12 cellular contexts compared by ENCODE assay signal in genomic region chr1:44594353-44594752, GRCh38.
DNase-seq lines count a peak whose midpoint lies in the region; ATAC-seq and TF ChIP-seq lines count a peak whose summit lies in the region.
"Had no signal": no experiment of that assay in that cellular context is flagged by ENCODE, and none has a peak within 500 bp of the region (broad histone marks: within the 10 kb centered on the region; RNA-seq: fewer than 3 reads in every experiment).

No MANE protein-coding gene starts in this region.

- no TSS peak for BruUV-seq in Caco-2 (replicated peaks; lab: Mats Ljungman, UMichigan)

- H3K79me2 ChIP-seq in GM23338 (replicated peaks; ENCODE audit: insufficient read depth) = no peaks in the 10 kb centered on the region
- no peaks in the 10 kb centered on the region for H3K79me2 ChIP-seq in GM23248 (ENCODE audit: insufficient read depth)

- no peak overlapping the region for H3K27ac ChIP-seq in GM23338 (ENCODE audit: low read depth)
- H3K27ac ChIP-seq in angular gyrus (ENCODE audit: low read depth, low read length) = peak overlapping the region; percentile 94
- peak overlapping the region; percentile 88 for H3K27ac ChIP-seq in layer of hippocampus (ENCODE audit: low read depth, low read length)
- H3K27ac ChIP-seq in GM23248 = no peak overlapping the region
- H3K27ac ChIP-seq: HL-60, SJSA1 had no signal

- TF ChIP-seq CTCF in GM23338 (conservative IDR thresholded peaks at IDR 0.05; ENCODE audit: low read depth in 2 of 2) (no peak), progenitor cell of endocrine pancreas (IDR thresholded peaks at IDR 0.05; ENCODE audit: unreplicated experiment) (no peak), Caco-2 (IDR thresholded peaks at IDR 0.05; ENCODE audit: insufficient read depth in 1 of 2, low read depth in 1 of 2, low read length in 1 of 2, severe bottlenecking in 1 of 2, unreplicated experiment in 1 of 2) (no peak)

- H3K27me3 ChIP-seq in GM23338 (ENCODE audit: insufficient read depth) (no peaks in the 10 kb centered on the region), layer of hippocampus (ENCODE audit: control insufficient read depth, insufficient read depth, low read length) (no peaks in the 10 kb centered on the region), Caco-2 (replicated peaks; ENCODE audit: control insufficient read depth, insufficient read depth, low read length) (no peaks in the 10 kb centered on the region), GM23248 (replicated peaks; ENCODE audit: insufficient read depth) (peaks cover 17% of the 10 kb centered on the region)

- no peak overlapping the region for H3K4me3 Mint-ChIP-seq in GM23338
- H3K4me3 Mint-ChIP-seq in progenitor cell of endocrine pancreas (ENCODE audit: low read depth) = no peak overlapping the region
- no peak overlapping the region for H3K4me3 Mint-ChIP-seq in Caco-2 (ENCODE audit: unreplicated experiment)
- no peak overlapping the region for H3K4me3 Mint-ChIP-seq in activated T-cell treated with anti-CD3 and anti-CD28 coated beads, Interleukin-2, amount 50 U/mL, for 24 hours

- CTCF ChIA-PET in Caco-2 (lab: Charles Lee) = interaction anchor here (0.7 to 1.7 kb wide), 5 partner anchors 10 to 377 kb away, joined by 4 to 11 read pairs (median 5); no protein-coding TSS in a partner anchor

- H3K9me3 ChIP-seq in Caco-2 (no peaks in the 10 kb centered on the region), GM23248 (ENCODE audit: low read depth) (no peaks in the 10 kb centered on the region)
- H3K9me3 ChIP-seq: SJSA1 had no signal

- H3K4me3 ChIP-seq in GM23338 (no peak overlapping the region), Caco-2 (ENCODE audit: low read depth, low read length) (no peak overlapping the region), GM23248 (no peak overlapping the region)
- H3K4me3 ChIP-seq: SJSA1 had no signal

- POLR2A ChIA-PET in Caco-2 (lab: Charles Lee) = no interaction called here

- H3K27me3 Mint-ChIP-seq in GM23338 (ENCODE audit: insufficient read depth, low read depth, poor library complexity) (peaks cover 8% of the 10 kb centered on the region), progenitor cell of endocrine pancreas (peaks cover 32% of the 10 kb centered on the region), Caco-2 (ENCODE audit: insufficient read depth, unreplicated experiment) (peaks cover 7% of the 10 kb centered on the region)
- H3K27me3 Mint-ChIP-seq in activated T-cell treated with anti-CD3 and anti-CD28 coated beads, Interleukin-2, amount 50 U/mL, for 24 hours = peaks cover 2% of the 10 kb centered on the region

- H3K4me2 ChIP-seq in GM23338 (peak overlapping the region; percentile 15; the same call in 1 of the 2 replicates), GM23248 (ENCODE audit: unreplicated experiment) (no peak overlapping the region)

- in situ Hi-C loops in GM23248 (cut with MboI) = loop anchor here (5.0 to 10.0 kb wide), 2 partner anchors 222 to 370 kb away; no protein-coding TSS in a partner anchor

- H3K4me1 Mint-ChIP-seq in GM23338 (peaks cover 28% of the 10 kb centered on the region), progenitor cell of endocrine pancreas (ENCODE audit: low read depth) (peaks cover 3% of the 10 kb centered on the region), Caco-2 (ENCODE audit: low read depth, unreplicated experiment) (no peaks in the 10 kb centered on the region)
- no peaks in the 10 kb centered on the region for H3K4me1 Mint-ChIP-seq in activated T-cell treated with anti-CD3 and anti-CD28 coated beads, Interleukin-2, amount 50 U/mL, for 24 hours (ENCODE audit: low read depth)

- H3K27ac Mint-ChIP-seq in GM23338 (0 out of 2 replicates have a peak overlapping the region, but pooled peaks have one; percentile 45), progenitor cell of endocrine pancreas (peak overlapping the region; percentile 67), Caco-2 (ENCODE audit: unreplicated experiment) (no peak overlapping the region)
- no peak overlapping the region for H3K27ac Mint-ChIP-seq in activated T-cell treated with anti-CD3 and anti-CD28 coated beads, Interleukin-2, amount 50 U/mL, for 24 hours

- H3K36me3 ChIP-seq in GM23338 (ENCODE audit: insufficient read depth) (no peaks in the 10 kb centered on the region), Caco-2 (ENCODE audit: control insufficient read depth, insufficient read depth, low read length) (no peaks in the 10 kb centered on the region; the same call in 1 of the 2 replicates), GM23248 (ENCODE audit: low read depth) (no peaks in the 10 kb centered on the region)
- H3K36me3 ChIP-seq: SJSA1 had no signal

- H2AFZ ChIP-seq in GM23338 (no peak overlapping the region), GM23248 (no peak overlapping the region)

- ATAC-seq in GM23338 = no peak

- H3K9me2 ChIP-seq in GM23338 (ENCODE audit: insufficient read depth) (0 out of 2 replicates have a peak, but pooled peaks cover 4% of the 10 kb centered on the region), GM23248 (ENCODE audit: insufficient read depth) (no peaks in the 10 kb centered on the region)

- WGBS in GM23248 (ENCODE audit: low coverage in 1 of 2, low lambda C conversion rate in 2 of 2, missing lambda C conversion rate in 2 of 2), 2 experiments = 78 to 82% methylated on average over 6 of the region's 6 CpGs

- peaks cover 32% of the 10 kb centered on the region for H3K4me1 ChIP-seq in GM23338 (ENCODE audit: insufficient read depth)
- H3K4me1 ChIP-seq in Caco-2 = peaks cover 5% of the 10 kb centered on the region; the same call in 1 of the 2 replicates
- H3K4me1 ChIP-seq in GM23248 (ENCODE audit: insufficient read depth) = no peaks in the 10 kb centered on the region
- H3K4me1 ChIP-seq: SJSA1 had no signal

- DNase-seq in GM23338 (ENCODE audit: low spot score) (no peak), progenitor cell of endocrine pancreas (ENCODE audit: low spot score, unreplicated experiment) (no peak), Caco-2 (no peak), NCI-H2107 treated with DMSO at 0.1 percent for 48 hours (lab: John Stamatoyannopoulos, UW; ENCODE audit: unreplicated experiment) (no peak), GM23248 (no peak)
- DNase-seq in activated T-cell treated with anti-CD3 and anti-CD28 coated beads, Interleukin-2, amount 50 U/mL, for 24 hours = no peak
- DNase-seq: NCI-H446 treated with DMSO at 0.1 percent for 48 hours, RPMI8226 had no signal

- H4K20me1 ChIP-seq in GM23338 (replicated peaks; ENCODE audit: insufficient read depth) (no peaks in the 10 kb centered on the region), GM23248 (ENCODE audit: insufficient read depth) (no peaks in the 10 kb centered on the region)

- intact Hi-C loops in Caco-2 (cut with micrococcal nuclease; ENCODE audit: unreplicated experiment) = loop anchor here (10.0 kb wide), 1 partner anchor 690 kb away; no protein-coding TSS in a partner anchor

- no peaks in the 10 kb centered on the region for H3K9me3 Mint-ChIP-seq in GM23338
- H3K9me3 Mint-ChIP-seq in progenitor cell of endocrine pancreas (ENCODE audit: low read depth) = no peaks in the 10 kb centered on the region
- no peaks in the 10 kb centered on the region for H3K9me3 Mint-ChIP-seq in Caco-2 (ENCODE audit: unreplicated experiment)
- H3K9me3 Mint-ChIP-seq in activated T-cell treated with anti-CD3 and anti-CD28 coated beads, Interleukin-2, amount 50 U/mL, for 24 hours = no peaks in the 10 kb centered on the region

- H3K9ac ChIP-seq in GM23248 = no peak overlapping the region

- H3K36me3 Mint-ChIP-seq in GM23338 (ENCODE audit: low read depth) (no peaks in the 10 kb centered on the region), progenitor cell of endocrine pancreas (ENCODE audit: insufficient read depth) (no peaks in the 10 kb centered on the region), Caco-2 (ENCODE audit: insufficient read depth, unreplicated experiment) (no peaks in the 10 kb centered on the region)
- no peaks in the 10 kb centered on the region for H3K36me3 Mint-ChIP-seq in activated T-cell treated with anti-CD3 and anti-CD28 coated beads, Interleukin-2, amount 50 U/mL, for 24 hours (ENCODE audit: low read depth)

- H3F3A ChIP-seq in GM23338 (replicated peaks; ENCODE audit: low read depth) = no peaks in the 10 kb centered on the region
- H3F3A ChIP-seq in GM23248 (ENCODE audit: insufficient read depth) = no peaks in the 10 kb centered on the region

TF ChIP-seq in GM23338, 12 proteins besides CTCF, POLR2A, EP300 and RAD21 (continues in another document):
- TF ChIP-seq EZH2phosphoT487 (IDR thresholded peaks at IDR 0.05; ENCODE audit: unreplicated experiment) (no peak), CREB1 (CRISPR knock-in tag; IDR thresholded peaks at IDR 0.05; ENCODE audit: low read depth) (no peak), ZNF331 (CRISPR knock-in tag; IDR thresholded peaks at IDR 0.05; ENCODE audit: low read depth) (no peak), JUNB (IDR thresholded peaks at IDR 0.05; ENCODE audit: unreplicated experiment) (no peak), POLR2AphosphoS5 (IDR thresholded peaks at IDR 0.05; ENCODE audit: low read depth) (no peak)

Comparison
In these comparisons a context has a peak if more than half of its experiments do, and no peak if none do; other contexts are left out.
1. H3K27ac ChIP-seq: peak in angular gyrus (single experiment) and layer of hippocampus (single experiment); none in GM23338 (single experiment) and GM23248 (single experiment).
2. H3K27ac Mint-ChIP-seq: peak in GM23338 (single experiment) and progenitor cell of endocrine pancreas (single experiment); none in Caco-2 (single experiment) and activated T-cell treated with anti-CD3 and anti-CD28 coated beads, Interleukin-2, amount 50 U/mL, for 24 hours (single experiment).